1 cellular context compared by ENCODE assay signal in genomic region chr15:41350057-41350717, GRCh38.
TF ChIP-seq lines count a peak whose summit lies in the region.

No MANE protein-coding gene starts in this region.

TF ChIP-seq in SK-N-SH treated with all-trans-retinoic acid at 6 μM for 48 hours, 23 proteins besides CTCF, POLR2A, EP300 and RAD21 (continued from another document):
- TF ChIP-seq ARNTL (CRISPR knock-in tag; IDR thresholded peaks at IDR 0.05; ENCODE audit: borderline replicate concordance, low read depth) = no peak
- TF ChIP-seq TSHZ2 (CRISPR knock-in tag; IDR thresholded peaks at IDR 0.05) = no peak
- no peak for TF ChIP-seq PPARA (CRISPR knock-in tag; IDR thresholded peaks at IDR 0.05; ENCODE audit: borderline replicate concordance)
- TF ChIP-seq SNAI2 (CRISPR knock-in tag; IDR thresholded peaks at IDR 0.05) = no peak
- TF ChIP-seq PATZ1 (CRISPR knock-in tag; IDR thresholded peaks at IDR 0.05; ENCODE audit: borderline replicate concordance) = no peak
- no peak for TF ChIP-seq OSR1 (CRISPR knock-in tag; IDR thresholded peaks at IDR 0.05)
- TF ChIP-seq ZNF70 (CRISPR knock-in tag; IDR thresholded peaks at IDR 0.05) = no peak
- no peak for TF ChIP-seq CREB5 (CRISPR knock-in tag; IDR thresholded peaks at IDR 0.05; ENCODE audit: low read depth)
- TF ChIP-seq ZFP30 (CRISPR knock-in tag; IDR thresholded peaks at IDR 0.05) = no peak
- TF ChIP-seq TOX (CRISPR knock-in tag; IDR thresholded peaks at IDR 0.05; ENCODE audit: borderline replicate concordance) = no peak
- no peak for TF ChIP-seq CSRNP3 (CRISPR knock-in tag; IDR thresholded peaks at IDR 0.05)
